8 cellular contexts compared by ENCODE assay signal in the genomic region with DNA sequence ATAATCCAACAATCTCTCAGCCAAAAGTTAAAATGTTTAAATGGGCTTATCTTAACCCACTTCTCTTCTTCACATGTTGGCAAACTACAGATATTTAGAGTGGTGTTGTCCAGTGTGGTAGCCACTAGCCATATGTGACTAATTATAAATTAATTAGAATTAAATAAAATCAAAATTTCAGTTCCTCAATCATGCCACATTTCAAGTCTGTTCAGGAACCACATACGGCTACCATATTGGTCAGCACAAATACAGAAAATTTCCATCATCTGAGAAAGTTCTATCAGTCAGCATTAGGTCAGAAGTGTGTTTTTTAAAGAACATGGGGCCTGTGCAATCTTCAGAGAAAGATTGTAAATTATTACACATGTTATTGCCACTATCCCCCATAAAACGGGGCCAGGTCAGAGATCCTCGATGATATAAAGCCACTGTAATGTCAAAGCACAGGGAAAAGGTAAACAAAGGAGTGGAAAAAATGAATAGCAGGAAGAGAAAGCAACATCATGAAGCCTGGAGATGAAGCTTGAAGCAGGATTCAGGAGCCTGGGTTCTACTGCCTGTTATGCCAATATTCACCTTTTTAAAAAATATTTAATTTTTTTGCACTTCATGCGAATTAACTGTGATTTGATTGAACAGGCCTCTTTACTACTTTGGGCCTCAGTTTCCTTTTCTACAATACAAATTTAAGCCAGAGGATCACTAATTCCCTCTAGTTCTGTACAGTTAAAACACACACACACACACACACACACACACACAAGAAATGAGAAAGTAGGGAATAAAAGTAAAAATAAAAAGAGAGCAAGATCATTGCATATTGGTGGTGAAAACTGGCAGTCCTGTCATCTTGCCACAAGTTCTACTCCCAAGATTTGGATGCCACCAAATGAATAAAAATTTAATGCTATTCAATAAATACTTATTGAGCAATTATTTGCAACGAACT. TPM values are rescaled to one million over a fixed set of nuclear protein-coding genes. Genes with fewer than 3 reads are reported as not detected.
DNase-seq lines count a peak whose midpoint lies in the region; ATAC-seq, FAIRE-seq and TF ChIP-seq lines count a peak whose summit lies in the region.

No MANE protein-coding gene starts in this region.

- peaks cover 35% of the 10 kb centered on the region for H3K4me1 ChIP-seq in PC-3 (ENCODE audit: insufficient read depth, low read length)
- peaks cover 0 to 33% (median 30%) of the 10 kb centered on the region in 4 donors for H3K4me1 ChIP-seq in sigmoid colon

- H3K36me3 ChIP-seq in PC-3 (ENCODE audit: low read depth, low read length) = no peaks in the 10 kb centered on the region
- no peaks in the 10 kb centered on the region for H3K36me3 ChIP-seq in sigmoid colon

- TF ChIP-seq EP300 in sigmoid colon (IDR thresholded peaks at IDR 0.05) = no peak

- H3K4me3 ChIP-seq in PC-3 (ENCODE audit: low read length) = peak overlapping the region; percentile 92
- peak overlapping the region; percentile 67 to 96 (median 84) for H3K4me3 ChIP-seq in sigmoid colon

- DNase-seq in H54 (ENCODE audit: insufficient read length, low spot score) = no peak
- peak; percentile 60 for DNase-seq in PC-3
- no peak for DNase-seq in epithelial cell of prostate (ENCODE audit: low read depth, low spot score)
- DNase-seq in sigmoid colon = no peak
- no peak for DNase-seq in NOMO-1 treated with dmso at 0.1 percent for 144 hours (lab: John Stamatoyannopoulos, UW; ENCODE audit: unreplicated experiment)

- TF ChIP-seq POLR2A in H54 (IDR thresholded peaks at IDR 0.05; ENCODE audit: low read depth, low read length) (no peak), sigmoid colon (IDR thresholded peaks at IDR 0.05) (no peak)

- ATAC-seq in PC-3 = peak; percentile 3; the same call in 1 of the 2 replicates
- ATAC-seq in GM18870 (IDR thresholded peaks at IDR 0.05; ENCODE audit: unreplicated experiment) = no peak
- no peak for ATAC-seq in GM18907 (IDR thresholded peaks at IDR 0.05; ENCODE audit: unreplicated experiment)
- ATAC-seq in GM18520 (IDR thresholded peaks at IDR 0.05; ENCODE audit: unreplicated experiment) = no peak

- FAIRE-seq in H54 (lab: Jason Lieb, UNC) = peak; percentile 45

- H3K4me2 ChIP-seq in PC-3 (ENCODE audit: low read length) = peak overlapping the region; percentile 96

- H4K20me1 ChIP-seq in PC-3 (ENCODE audit: low read length) = peaks cover 14% of the 10 kb centered on the region

- intact Hi-C loops in PC-3 (cut with micrococcal nuclease) (loop anchor here (2.0 to 5.0 kb wide), 2 partner anchors 51 to 418 kb away; partner anchors contain the start of genes MAGI3 and PHTF1), sigmoid colon (cut with DNase I) (loop anchor here (5.0 to 10.0 kb wide), 3 partner anchors 128 to 1095 kb away; partner anchors contain the start of gene PPM1J)

- no peaks in the 10 kb centered on the region for H3F3A ChIP-seq in PC-3 (ENCODE audit: low read length, unreplicated experiment)

- no peak for TF ChIP-seq CTCF in PC-3 (conservative IDR thresholded peaks at IDR 0.05; ENCODE audit: low read depth, low read length)
- TF ChIP-seq CTCF in sigmoid colon (IDR thresholded peaks at IDR 0.05) = no peak

- peaks cover 70% of the 10 kb centered on the region for H3K79me2 ChIP-seq in PC-3 (ENCODE audit: low read length)

- CTCF ChIA-PET in PC-3 (lab: Charles Lee) = no interaction called here

- no peak overlapping the region for H2AFZ ChIP-seq in PC-3 (ENCODE audit: low read length)

- no peaks in the 10 kb centered on the region for H3K9me2 ChIP-seq in PC-3 (replicated peaks; ENCODE audit: low read length)

- 9 to 30% methylated on average over 5 of the region's 5 CpGs for WGBS in sigmoid colon, 2 donors

- H3K9me3 ChIP-seq in PC-3 (ENCODE audit: low read length) = no peaks in the 10 kb centered on the region
- H3K9me3 ChIP-seq in sigmoid colon = no peaks in the 10 kb centered on the region

- no TSS peak for BruUV-seq in PC-3 (replicated peaks; lab: Mats Ljungman, UMichigan)

- peak overlapping the region; percentile 84 for H3K9ac ChIP-seq in PC-3 (ENCODE audit: low read length)

- H3K27ac ChIP-seq in PC-3 (ENCODE audit: low read length) = 0 out of 2 replicates have a peak overlapping the region, but pooled peaks have one; percentile 7
- peak overlapping the region; percentile 52 for H3K27ac ChIP-seq in epithelial cell of prostate
- peak overlapping the region; percentile 93 to 98 (median 96) for H3K27ac ChIP-seq in sigmoid colon

- H3K27me3 ChIP-seq in PC-3 (ENCODE audit: low read length) (no peaks in the 10 kb centered on the region), sigmoid colon (no peaks in the 10 kb centered on the region)

- POLR2A ChIA-PET in PC-3 (lab: Charles Lee; ENCODE audit: unreplicated experiment) = no interaction called here

RNA-seq across cellular contexts. Expression of gene RSBN1, which starts 2.3 kb away (rescaled TPM):
- total RNA-seq in PC-3 (2014; rRNA removed) (8.4 and 11.7 TPM in 2 replicates), sigmoid colon (10 to 100 TPM; 15.5 to 33.9 (median 22.9) TPM)
- 1 to 10 TPM; 5.4 to 8.3 (median 7.2) TPM for polyA plus RNA-seq in sigmoid colon

RNA-seq across cellular contexts. Expression of gene PHTF1, which starts 50.6 kb away (rescaled TPM):
- total RNA-seq in PC-3 (2014; rRNA removed) (23.4 and 27.3 TPM in 2 replicates), sigmoid colon (10 to 100 TPM; 11.9 to 22.7 (median 14.4) TPM)
- polyA plus RNA-seq in sigmoid colon = 1 to 10 TPM; 2.4 to 8.7 (median 4.2) TPM

Comparison
In these comparisons a context has a peak if more than half of its experiments do, and no peak if none do; other contexts are left out.
1. H3K27ac ChIP-seq: peak in every context shown above with its lines; median percentile 96 in sigmoid colon; 52 in epithelial cell of prostate; 7 in PC-3.